1 cellular context compared by ENCODE assay signal in the genomic region with DNA sequence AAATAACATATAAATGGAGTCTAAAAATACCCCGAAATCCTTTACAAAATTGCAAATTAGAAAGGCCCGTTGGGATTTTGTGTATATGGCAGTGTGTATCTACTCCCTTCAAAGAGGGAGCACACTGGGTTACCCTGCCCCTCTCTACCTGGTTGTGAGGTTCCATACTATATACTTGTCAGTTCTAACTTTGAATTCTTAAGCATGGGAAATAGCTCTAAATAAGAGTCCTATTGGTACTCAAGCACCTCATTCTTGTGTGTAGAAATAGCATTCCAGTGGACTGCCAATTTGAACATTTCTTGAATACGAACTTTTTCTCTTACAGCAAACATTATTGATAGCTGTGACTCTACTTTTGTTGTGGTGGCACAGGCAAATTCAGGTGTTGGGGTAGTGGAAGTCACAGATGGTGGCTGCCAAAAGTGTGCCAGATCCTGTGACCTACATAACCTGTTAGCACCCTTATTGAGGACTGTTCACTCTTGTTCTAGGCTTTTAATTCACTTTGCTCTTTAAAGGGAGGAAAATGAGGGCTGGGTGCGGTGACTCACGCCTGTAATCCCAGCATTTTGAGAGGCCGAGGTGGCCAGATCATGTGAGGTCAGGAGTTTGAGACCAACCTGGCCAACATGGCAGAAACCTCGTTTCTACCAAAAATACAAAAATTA.
TF ChIP-seq lines count a peak whose summit lies in the region.

No MANE protein-coding gene starts in this region.

TF ChIP-seq in IMR-90, 13 proteins besides CTCF, POLR2A, EP300 and RAD21:
- TF ChIP-seq, protein P1, sequence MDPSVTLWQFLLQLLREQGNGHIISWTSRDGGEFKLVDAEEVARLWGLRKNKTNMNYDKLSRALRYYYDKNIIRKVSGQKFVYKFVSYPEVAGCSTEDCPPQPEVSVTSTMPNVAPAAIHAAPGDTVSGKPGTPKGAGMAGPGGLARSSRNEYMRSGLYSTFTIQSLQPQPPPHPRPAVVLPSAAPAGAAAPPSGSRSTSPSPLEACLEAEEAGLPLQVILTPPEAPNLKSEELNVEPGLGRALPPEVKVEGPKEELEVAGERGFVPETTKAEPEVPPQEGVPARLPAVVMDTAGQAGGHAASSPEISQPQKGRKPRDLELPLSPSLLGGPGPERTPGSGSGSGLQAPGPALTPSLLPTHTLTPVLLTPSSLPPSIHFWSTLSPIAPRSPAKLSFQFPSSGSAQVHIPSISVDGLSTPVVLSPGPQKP (IDR thresholded peaks at IDR 0.05; ENCODE audit: borderline replicate concordance, low read depth, low read length): no peak
- TF ChIP-seq FOS (IDR thresholded peaks at IDR 0.05; ENCODE audit: low read depth, low read length) (no peak), NFE2L2 (IDR thresholded peaks at IDR 0.05; ENCODE audit: low read depth, low read length) (no peak)
